12 cellular contexts compared by ENCODE assay signal in genomic region chr19:55409179-55409578, GRCh38. TPM values are rescaled to one million over a fixed set of nuclear protein-coding genes. Genes with fewer than 3 reads are reported as not detected.
DNase-seq lines count a peak whose midpoint lies in the region; ATAC-seq, FAIRE-seq and TF ChIP-seq lines count a peak whose summit lies in the region.
"Not testable (repeated sequence)": the region's sequence is repeated elsewhere in the genome, so short reads cannot be mapped to it uniquely, and the experiment has no call there.
"Had no signal": no experiment of that assay in that cellular context is flagged by ENCODE, and none has a peak within 500 bp of the region (broad histone marks: within the 10 kb centered on the region; RNA-seq: fewer than 3 reads in every experiment).

No MANE protein-coding gene starts in this region.

- H3K4me1 Mint-ChIP-seq in CD4-positive, alpha-beta memory T cell, result peaks cover 22 to 32% (median 28%) of the 10 kb centered on the region in 4 donors
- peaks cover 22% of the 10 kb centered on the region for H3K4me1 Mint-ChIP-seq in activated CD8-positive, alpha-beta T cell treated with anti-CD3 and anti-CD28 coated beads for 36 hours (ENCODE audit: low read depth)
- H3K4me1 Mint-ChIP-seq in astrocyte (ENCODE audit: low read depth, unreplicated experiment), result peaks cover 15% of the 10 kb centered on the region
- peaks cover 19 to 31% (median 20%) of the 10 kb centered on the region in 3 donors for H3K4me1 Mint-ChIP-seq in naive B cell
- peaks cover 21 to 27% of the 10 kb centered on the region in 2 donors for H3K4me1 Mint-ChIP-seq in stimulated activated naive B cell treated with anti-CD40 and anti-IgM and Interleukin-4, amounts not matched to agents 10 μg/mL and 1 μg/mL and 100 μg/mL, for 72 hours

- H3K27ac Mint-ChIP-seq in CD4-positive, alpha-beta memory T cell, result peak overlapping the region; percentile 52 to 100 (median 99)
- H3K27ac Mint-ChIP-seq in activated CD8-positive, alpha-beta T cell treated with anti-CD3 and anti-CD28 coated beads for 36 hours, result peak overlapping the region; percentile 97
- H3K27ac Mint-ChIP-seq in astrocyte (ENCODE audit: unreplicated experiment) (peak overlapping the region; percentile 96), naive B cell (peak overlapping the region; percentile 71 to 100 (median 98))
- H3K27ac Mint-ChIP-seq in stimulated activated naive B cell treated with anti-CD40 and anti-IgM and Interleukin-4, amounts not matched to agents 10 μg/mL and 1 μg/mL and 100 μg/mL, for 72 hours, result peak overlapping the region; percentile 100

- intact Hi-C loops in CD4-positive, alpha-beta memory T cell (cut with micrococcal nuclease), result loop anchor here (5.0 kb wide), 1 partner anchor 233 kb away; the partner anchor contains the start of genes ZNF580 and ZNF581
- intact Hi-C loops in Panc1 (cut with micrococcal nuclease; ENCODE audit: unreplicated experiment); activated CD8-positive, alpha-beta T cell treated with anti-CD3 and anti-CD28 coated beads for 36 hours (cut with micrococcal nuclease): not testable (repeated sequence)

- H3K27me3 ChIP-seq in CD4-positive, alpha-beta memory T cell (ENCODE audit: insufficient read depth, low read length); Panc1 (ENCODE audit: control insufficient read depth, insufficient read depth, low read length); astrocyte (ENCODE audit: insufficient read depth, low read length): not testable (repeated sequence)

- H3K4me3 ChIP-seq in CD4-positive, alpha-beta memory T cell (ENCODE audit: low read length in 2 of 2); Panc1 (ENCODE audit: low read depth in 2 of 2, low read length in 2 of 2); astrocyte (ENCODE audit: insufficient read depth, low read depth, low read length): not testable (repeated sequence)

- H3K4me3 Mint-ChIP-seq in CD4-positive, alpha-beta memory T cell, result peak overlapping the region in 7 of 8 donors; percentile 7 to 95 (median 58)
- H3K4me3 Mint-ChIP-seq in activated CD8-positive, alpha-beta T cell treated with anti-CD3 and anti-CD28 coated beads for 36 hours, result not testable (repeated sequence)
- H3K4me3 Mint-ChIP-seq in astrocyte (ENCODE audit: unreplicated experiment) (peak overlapping the region; percentile 50), naive B cell (peak overlapping the region in 7 of 8 donors; percentile 66 to 96 (median 92))
- H3K4me3 Mint-ChIP-seq in stimulated activated naive B cell treated with anti-CD40 and anti-IgM and Interleukin-4, amounts not matched to agents 10 μg/mL and 1 μg/mL and 100 μg/mL, for 72 hours, result peak overlapping the region in 1 of 2 donors; percentile 96

- peaks cover 24% of the 10 kb centered on the region for H3K4me1 ChIP-seq in CD4-positive, alpha-beta memory T cell (ENCODE audit: insufficient read depth, low read length)
- H3K4me1 ChIP-seq in Panc1 (ENCODE audit: control insufficient read depth, insufficient read depth, low read length), result peaks cover 19% of the 10 kb centered on the region
- peaks cover 16% of the 10 kb centered on the region for H3K4me1 ChIP-seq in astrocyte (ENCODE audit: insufficient read depth, low read length)

- POLR2A ChIA-PET in CD4-positive, alpha-beta memory T cell (lab: Charles Lee; ENCODE audit: partially characterized antibody), result interaction anchor here (0.7 to 8.5 kb wide), 12 partner anchors 9 to 291 kb away, joined by 3 to 247 read pairs (median 6); partner anchors contain the start of genes FIZ1, HSPBP1, ISOC2 and KMT5C
- POLR2A ChIA-PET in Panc1 (lab: Charles Lee), result interaction anchor here (0.6 kb wide), 1 partner anchor 225 kb away, joined by 3 read pairs; no protein-coding TSS in a partner anchor
- POLR2A ChIA-PET in activated CD8-positive, alpha-beta T cell treated with anti-CD3 and anti-CD28 coated beads for 36 hours (lab: Charles Lee), result interaction anchor here (0.6 to 8.6 kb wide), 7 partner anchors 9 to 108 kb away, joined by 3 to 217 read pairs (median 4); partner anchors contain the start of genes KMT5C, RPL28 and TMEM238

- in situ Hi-C loops in Panc1 (cut with HindIII; ENCODE audit: low pct_unique_long_range_greater_than_20kb, low sequenced_read_pairs), result not testable (repeated sequence)

- DNase-seq in CD4-positive, alpha-beta memory T cell; Panc1 (ENCODE audit: low read depth, low spot score); activated CD8-positive, alpha-beta T cell treated with anti-CD3 and anti-CD28 coated beads for 36 hours; astrocyte (ENCODE audit: low read depth); naive B cell; stimulated activated naive B cell treated with anti-CD40 and anti-IgM and Interleukin-4, amounts not matched to agents 10 μg/mL and 1 μg/mL and 100 μg/mL, for 72 hours: not testable (repeated sequence)

- CTCF ChIA-PET in CD4-positive, alpha-beta memory T cell (lab: Charles Lee; ENCODE audit: partially characterized antibody), result interaction anchor here (0.7 to 2.4 kb wide), 9 partner anchors 10 to 152 kb away, joined by 3 to 14 read pairs (median 3); no protein-coding TSS in a partner anchor
- CTCF ChIA-PET in Panc1 (lab: Charles Lee), result not testable (repeated sequence)
- CTCF ChIA-PET in activated CD8-positive, alpha-beta T cell treated with anti-CD3 and anti-CD28 coated beads for 36 hours (lab: Charles Lee), result interaction anchor here (0.8 to 1.5 kb wide), 4 partner anchors 9 to 108 kb away, joined by 3 to 9 read pairs (median 4); no protein-coding TSS in a partner anchor

- not testable (repeated sequence) for H3K4me2 ChIP-seq in astrocyte (ENCODE audit: low read length)

- not testable (repeated sequence) for BruUV-seq in Panc1 (replicated peaks; lab: Mats Ljungman, UMichigan)

- not testable (repeated sequence) for H3K9me3 ChIP-seq in CD4-positive, alpha-beta memory T cell (ENCODE audit: control insufficient read depth in 1 of 2, low read length in 2 of 2); Panc1 (ENCODE audit: control insufficient read depth, insufficient read depth, low read depth, low read length); astrocyte (ENCODE audit: insufficient read depth, low read depth, low read length)

- not testable (repeated sequence) for H3K36me3 ChIP-seq in CD4-positive, alpha-beta memory T cell (ENCODE audit: insufficient read depth, low read length); astrocyte (ENCODE audit: insufficient read depth, low read length)
- H3K36me3 ChIP-seq in Panc1 (ENCODE audit: control insufficient read depth, insufficient read depth, low read length), result peaks cover 15% of the 10 kb centered on the region

- peaks cover 29% of the 10 kb centered on the region for H4K20me1 ChIP-seq in astrocyte (ENCODE audit: insufficient read depth, low read length)

- H3K79me2 ChIP-seq in astrocyte (ENCODE audit: insufficient read depth, low read length), result peaks cover 31% of the 10 kb centered on the region

- TF ChIP-seq CTCF in Panc1 (IDR thresholded peaks at IDR 0.05); activated CD8-positive, alpha-beta T cell treated with anti-CD3 and anti-CD28 coated beads for 36 hours (IDR thresholded peaks at IDR 0.05); astrocyte (IDR thresholded peaks at IDR 0.05; ENCODE audit: insufficient read depth, low read depth, low read length): not testable (repeated sequence)

- H3K9me3 Mint-ChIP-seq in CD4-positive, alpha-beta memory T cell, result peaks cover 0 to 17% (median 0%) of the 10 kb centered on the region in 8 donors
- not testable (repeated sequence) for H3K9me3 Mint-ChIP-seq in activated CD8-positive, alpha-beta T cell treated with anti-CD3 and anti-CD28 coated beads for 36 hours
- peaks cover 14% of the 10 kb centered on the region for H3K9me3 Mint-ChIP-seq in astrocyte (ENCODE audit: unreplicated experiment)
- H3K9me3 Mint-ChIP-seq in naive B cell, result peaks cover 2 to 11% (median 8%) of the 10 kb centered on the region in 7 donors
- peaks cover 4 to 11% of the 10 kb centered on the region in 2 donors for H3K9me3 Mint-ChIP-seq in stimulated activated naive B cell treated with anti-CD40 and anti-IgM and Interleukin-4, amounts not matched to agents 10 μg/mL and 1 μg/mL and 100 μg/mL, for 72 hours

- H3K27me3 Mint-ChIP-seq in CD4-positive, alpha-beta memory T cell; activated CD8-positive, alpha-beta T cell treated with anti-CD3 and anti-CD28 coated beads for 36 hours; astrocyte (ENCODE audit: low read depth, unreplicated experiment); naive B cell; stimulated activated naive B cell treated with anti-CD40 and anti-IgM and Interleukin-4, amounts not matched to agents 10 μg/mL and 1 μg/mL and 100 μg/mL, for 72 hours: not testable (repeated sequence)

- H3K36me3 Mint-ChIP-seq in CD4-positive, alpha-beta memory T cell, result peaks cover 7 to 24% of the 10 kb centered on the region in 2 donors
- peaks cover 33% of the 10 kb centered on the region for H3K36me3 Mint-ChIP-seq in activated CD8-positive, alpha-beta T cell treated with anti-CD3 and anti-CD28 coated beads for 36 hours (ENCODE audit: low read depth)
- H3K36me3 Mint-ChIP-seq in astrocyte (ENCODE audit: low read depth, unreplicated experiment), result peaks cover 17% of the 10 kb centered on the region
- peaks cover 8 to 20% of the 10 kb centered on the region in 2 donors for H3K36me3 Mint-ChIP-seq in naive B cell
- peaks cover 16 to 25% of the 10 kb centered on the region in 2 donors for H3K36me3 Mint-ChIP-seq in stimulated activated naive B cell treated with anti-CD40 and anti-IgM and Interleukin-4, amounts not matched to agents 10 μg/mL and 1 μg/mL and 100 μg/mL, for 72 hours

- not testable (repeated sequence) for ATAC-seq in Panc1; activated CD8-positive, alpha-beta T cell treated with anti-CD3 and anti-CD28 coated beads for 36 hours; naive B cell (ENCODE audit: low read depth in 2 of 2); stimulated activated naive B cell treated with anti-CD40 and anti-IgM and Interleukin-4, amounts not matched to agents 10 μg/mL and 1 μg/mL and 100 μg/mL, for 72 hours (replicated peaks)

- not testable (repeated sequence) for FAIRE-seq in astrocyte (lab: Jason Lieb, UNC)

- not testable (repeated sequence) for H3K27ac ChIP-seq in CD4-positive, alpha-beta memory T cell (ENCODE audit: low read depth, low read length); astrocyte (ENCODE audit: low read depth, low read length)
- H3K27ac ChIP-seq in Panc1 (ENCODE audit: low read length), result peak overlapping the region; percentile 100

- H3K9ac ChIP-seq in astrocyte (ENCODE audit: low read length), result not testable (repeated sequence)

- not testable (repeated sequence) for H2AFZ ChIP-seq in astrocyte (ENCODE audit: low read depth, low read length)

RNA-seq across cellular contexts. Expression of gene UBE2S, which starts 1.6 kb away (rescaled TPM):
- total RNA-seq in CD4-positive, alpha-beta memory T cell, result 10 to 100 TPM; 18.0 to 21.6 TPM
- polyA plus RNA-seq in CD4-positive, alpha-beta memory T cell, result 10 to 100 TPM; 24.2 to 25.4 TPM
- total RNA-seq in Panc1 (2021; ENCODE audit: unreplicated experiment), result 635 TPM
- polyA plus RNA-seq in Panc1 (2012; ENCODE audit: insufficient read length), result 684 TPM
- total RNA-seq in activated CD8-positive, alpha-beta T cell treated with anti-CD3 and anti-CD28 coated beads for 36 hours, result 100 to 1,000 TPM; 229 to 241 TPM
- 107 and 116 TPM in 2 replicates for total RNA-seq in astrocyte
- polyA plus RNA-seq in naive B cell (ENCODE audit: low read depth in 6 of 6), result 10 to 100 TPM; 18.8 to 41.3 (median 30.6) TPM

RNA-seq across cellular contexts. Expression of gene RPL28, which starts 23.4 kb away (rescaled TPM):
- 1,000 to 10,000 TPM; 3,136 to 3,159 TPM for total RNA-seq in CD4-positive, alpha-beta memory T cell
- polyA plus RNA-seq in CD4-positive, alpha-beta memory T cell, result 100 to 1,000 TPM; 257 to 784 TPM
- 2,154 TPM for total RNA-seq in Panc1 (2021; ENCODE audit: unreplicated experiment)
- polyA plus RNA-seq in Panc1 (2012; ENCODE audit: insufficient read length), result 3,316 TPM
- total RNA-seq in activated CD8-positive, alpha-beta T cell treated with anti-CD3 and anti-CD28 coated beads for 36 hours, result 1,000 to 10,000 TPM; 3,001 to 3,058 TPM
- total RNA-seq in astrocyte, result 2,006 and 2,072 TPM in 2 replicates
- polyA plus RNA-seq in naive B cell (ENCODE audit: low read depth in 6 of 6), result 100 to 1,000 TPM; 229 to 734 (median 601) TPM

RNA-seq across cellular contexts. Expression of gene TMEM238, which starts 25.1 kb away (rescaled TPM):
- total RNA-seq in CD4-positive, alpha-beta memory T cell, result 1 to 10 TPM; 9.6 to 9.9 TPM
- polyA plus RNA-seq in CD4-positive, alpha-beta memory T cell, result 1 to 10 TPM in 1 of 2 donors, not detected in 1; 2.4 TPM
- 7.4 TPM for total RNA-seq in Panc1 (2021; ENCODE audit: unreplicated experiment)
- polyA plus RNA-seq in Panc1 (2012; ENCODE audit: insufficient read length), result 25.3 TPM
- 10 to 100 TPM in 1 of 2 experiments, 1 to 10 TPM in 1; 9.4 to 10.6 TPM for total RNA-seq in activated CD8-positive, alpha-beta T cell treated with anti-CD3 and anti-CD28 coated beads for 36 hours
- 1.4 and 2.1 TPM in 2 replicates for total RNA-seq in astrocyte
- under 1 TPM in 4 of 6 donors, not detected in 2; 0.29 to 0.90 (median 0.40) TPM for polyA plus RNA-seq in naive B cell (ENCODE audit: low read depth in 6 of 6)

RNA-seq across cellular contexts. Expression of gene TMEM190, which starts 32.6 kb away (rescaled TPM):
- total RNA-seq in CD4-positive, alpha-beta memory T cell, result not detected
- not detected for polyA plus RNA-seq in CD4-positive, alpha-beta memory T cell
- total RNA-seq in Panc1 (2021; ENCODE audit: unreplicated experiment), result 0.74 TPM
- polyA plus RNA-seq in Panc1 (2012; ENCODE audit: insufficient read length), result not detected
- not detected for total RNA-seq in activated CD8-positive, alpha-beta T cell treated with anti-CD3 and anti-CD28 coated beads for 36 hours
- 2.5 TPM in 2 replicates for total RNA-seq in astrocyte
- not detected for polyA plus RNA-seq in naive B cell (ENCODE audit: low read depth in 6 of 6)
- total RNA-seq: activated T-cell treated with anti-CD3 and anti-CD28 coated beads, Interleukin-2, amount 50 U/mL, for 72 hours; bronchial epithelial cell; left colon; SJCRH30; thyroid gland had no signal

RNA-seq across cellular contexts. Expression of gene SHISA7, which starts 33.9 kb away (rescaled TPM):
- not detected for total RNA-seq in CD4-positive, alpha-beta memory T cell
- not detected for polyA plus RNA-seq in CD4-positive, alpha-beta memory T cell
- total RNA-seq in Panc1 (2021; ENCODE audit: unreplicated experiment) (0.03 TPM), astrocyte (0.09 TPM in 1 of 2 replicates, not detected in the other)
- polyA plus RNA-seq in Panc1 (2012; ENCODE audit: insufficient read length), result 0.21 TPM
- total RNA-seq in activated CD8-positive, alpha-beta T cell treated with anti-CD3 and anti-CD28 coated beads for 36 hours, result not detected
- polyA plus RNA-seq in naive B cell (ENCODE audit: low read depth in 6 of 6), result not detected
- total RNA-seq: bronchial epithelial cell, left colon, M059J, SJCRH30, thyroid gland had no signal
